In the genomic region with DNA sequence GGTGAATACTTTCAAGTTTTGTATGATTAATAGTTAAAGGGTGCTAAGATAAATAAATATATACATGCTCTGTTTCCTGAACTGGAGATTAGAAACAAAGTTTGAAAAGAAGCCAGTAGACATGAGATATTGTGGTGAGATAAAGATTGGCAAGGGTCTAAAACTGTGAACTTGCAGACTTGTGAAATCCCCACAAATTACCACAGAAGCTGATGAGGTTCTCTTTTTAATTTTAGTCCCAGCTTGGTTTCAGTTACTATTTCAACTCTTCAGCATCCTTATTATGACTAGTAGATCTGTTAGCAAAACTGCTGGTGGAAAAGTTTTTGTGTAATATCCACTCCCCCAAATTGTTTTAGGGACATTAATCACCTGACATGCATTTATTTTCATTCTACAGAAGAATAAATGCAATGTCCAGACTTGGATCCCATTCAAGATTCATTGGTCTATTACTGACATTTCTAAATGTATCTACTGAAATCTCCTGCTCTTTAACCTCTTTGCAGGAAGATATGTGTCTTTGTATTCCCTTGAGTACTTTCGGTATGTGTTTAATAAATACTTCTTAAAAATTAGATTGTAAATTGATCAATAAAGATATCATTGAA, we compare ENCODE assay signal across 8 cellular contexts. TPM values are rescaled to one million over a fixed set of nuclear protein-coding genes. Genes with fewer than 3 reads are reported as not detected.
DNase-seq lines count a peak whose midpoint lies in the region; ATAC-seq, FAIRE-seq and TF ChIP-seq lines count a peak whose summit lies in the region.

No MANE protein-coding gene starts in this region.

- no peaks in the 10 kb centered on the region for H3K36me3 ChIP-seq in PC-9 (ENCODE audit: low read depth)
- H3K36me3 ChIP-seq in esophagus muscularis mucosa = no peaks in the 10 kb centered on the region

- intact Hi-C loops in PC-9 (cut with micrococcal nuclease; ENCODE audit: unreplicated experiment) (no loop called here), esophagus muscularis mucosa (cut with DNase I) (no loop called here)

- CTCF ChIA-PET in PC-9 (lab: Charles Lee) = no interaction called here

- no peaks in the 10 kb centered on the region for H3K27me3 Mint-ChIP-seq in central memory CD8-positive, alpha-beta T cell

- H3K4me1 ChIP-seq in PC-9 (replicated peaks; ENCODE audit: insufficient read depth) = peaks cover 14% of the 10 kb centered on the region; the same call in 1 of the 2 replicates
- H3K4me1 ChIP-seq in esophagus muscularis mucosa = peaks cover 8 to 16% (median 14%) of the 10 kb centered on the region in 4 donors

- no peaks in the 10 kb centered on the region for H4K20me1 ChIP-seq in PC-9 (ENCODE audit: insufficient read depth)

- POLR2A ChIA-PET in PC-9 (lab: Charles Lee; ENCODE audit: unreplicated experiment) = no interaction called here

- H3K27ac ChIP-seq in PC-9 = no peak overlapping the region
- no peak overlapping the region for H3K27ac ChIP-seq in esophagus muscularis mucosa (replicated peaks in 1 of 4)

- FAIRE-seq in GM12891 (lab: Jason Lieb, UNC) = peak; percentile 84

- H3K27me3 ChIP-seq in PC-9 (ENCODE audit: insufficient read depth, low read depth) = 0 out of 2 replicates have a peak, but pooled peaks cover 3% of the 10 kb centered on the region
- no peaks in the 10 kb centered on the region for H3K27me3 ChIP-seq in esophagus muscularis mucosa

- TF ChIP-seq CTCF in PC-9 (conservative IDR thresholded peaks at IDR 0.05) (no peak), esophagus muscularis mucosa (IDR thresholded peaks at IDR 0.05) (no peak)

- peak; percentile 46 for ATAC-seq in GM21528 (IDR thresholded peaks at IDR 0.05; ENCODE audit: low FRiP score, unreplicated experiment)
- ATAC-seq in central memory CD8-positive, alpha-beta T cell (replicated peaks; ENCODE audit: extremely low read depth, poor library complexity, severe bottlenecking) = peak; percentile 89

- no peak overlapping the region for H3K4me2 ChIP-seq in PC-9

- DNase-seq in GM12891 (ENCODE audit: insufficient read length, low spot score) (no peak), HS-27A (ENCODE audit: low read depth) (peak; percentile 15), NCI-H82 treated with DMSO at 0.1 percent for 48 hours (lab: John Stamatoyannopoulos, UW; ENCODE audit: unreplicated experiment) (no peak), PC-9 (no peak), cerebellar cortex (ENCODE audit: low spot score) (no peak), esophagus muscularis mucosa (ENCODE audit: extremely low spot score) (no peak)
- DNase-seq in central memory CD8-positive, alpha-beta T cell (ENCODE audit: low spot score in 2 of 2) = no peak

- no peaks in the 10 kb centered on the region for H3K9me2 ChIP-seq in PC-9 (ENCODE audit: insufficient read depth)

- WGBS in esophagus muscularis mucosa = 79% methylated on average over 1 of the region's 1 CpG

- BruUV-seq in PC-9 (replicated peaks; lab: Mats Ljungman, UMichigan) = no TSS peak

- H2AFZ ChIP-seq in PC-9 = no peak overlapping the region

- no peaks in the 10 kb centered on the region for H3F3A ChIP-seq in PC-9 (ENCODE audit: insufficient read depth, low read depth)

- H3K36me3 Mint-ChIP-seq in central memory CD8-positive, alpha-beta T cell (ENCODE audit: insufficient read depth) = peaks cover 3% of the 10 kb centered on the region

- no peaks in the 10 kb centered on the region; the same call in 1 of the 2 replicates for H3K9me3 ChIP-seq in PC-9 (ENCODE audit: insufficient read depth, low read depth)
- no peaks in the 10 kb centered on the region for H3K9me3 ChIP-seq in esophagus muscularis mucosa

- no peak for TF ChIP-seq EP300 in esophagus muscularis mucosa (IDR thresholded peaks at IDR 0.05)

- H3K4me3 Mint-ChIP-seq in central memory CD8-positive, alpha-beta T cell = no peak overlapping the region

- H3K9me3 Mint-ChIP-seq in central memory CD8-positive, alpha-beta T cell = no peaks in the 10 kb centered on the region

- peaks cover 26% of the 10 kb centered on the region for H3K4me1 Mint-ChIP-seq in central memory CD8-positive, alpha-beta T cell

- H3K79me2 ChIP-seq in PC-9 (ENCODE audit: low read depth) = no peaks in the 10 kb centered on the region

- peak overlapping the region; percentile 38 for H3K27ac Mint-ChIP-seq in central memory CD8-positive, alpha-beta T cell (ENCODE audit: low read depth)

- H3K4me3 ChIP-seq in PC-9 (no peak overlapping the region), esophagus muscularis mucosa (no peak overlapping the region)

- TF ChIP-seq POLR2A in GM12891 (IDR thresholded peaks at IDR 0.05; ENCODE audit: low read depth, low read length) = peak; percentile 28; the same call in 1 of the 2 replicates
- TF ChIP-seq POLR2A in esophagus muscularis mucosa (IDR thresholded peaks at IDR 0.05; ENCODE audit: low read depth) = no peak

TF ChIP-seq in GM12891, 5 proteins besides CTCF, POLR2A, EP300 and RAD21:
- TF ChIP-seq POU2F2 (IDR thresholded peaks at IDR 0.05; ENCODE audit: low read depth, low read length) (no peak), SPI1 (IDR thresholded peaks at IDR 0.05; ENCODE audit: low read depth, low read length) (peak; percentile 14; the same call in 1 of the 2 replicates), POLR2AphosphoS5 (IDR thresholded peaks at IDR 0.05; ENCODE audit: low read depth, low read length) (no peak), TAF1 (IDR thresholded peaks at IDR 0.05; ENCODE audit: low read depth, low read length) (no peak), PAX5 (IDR thresholded peaks at IDR 0.05; ENCODE audit: insufficient read depth, low read length, severe bottlenecking) (no peak)

RNA-seq across cellular contexts. Expression of a gene that starts 20.8 kb away (rescaled TPM):
- 104 TPM for polyA plus RNA-seq in GM12891 (2012; ENCODE audit: low read depth, missing spikeins)
- 0.10 and 0.72 TPM in 2 replicates for total RNA-seq in PC-9 (2021)
- 10 to 100 TPM in 1 of 4 donors, 1 to 10 TPM in 3; 3.7 to 10.6 (median 6.7) TPM for total RNA-seq in esophagus muscularis mucosa
